ENCODE assay signal across 28 cellular contexts in the genomic region with DNA sequence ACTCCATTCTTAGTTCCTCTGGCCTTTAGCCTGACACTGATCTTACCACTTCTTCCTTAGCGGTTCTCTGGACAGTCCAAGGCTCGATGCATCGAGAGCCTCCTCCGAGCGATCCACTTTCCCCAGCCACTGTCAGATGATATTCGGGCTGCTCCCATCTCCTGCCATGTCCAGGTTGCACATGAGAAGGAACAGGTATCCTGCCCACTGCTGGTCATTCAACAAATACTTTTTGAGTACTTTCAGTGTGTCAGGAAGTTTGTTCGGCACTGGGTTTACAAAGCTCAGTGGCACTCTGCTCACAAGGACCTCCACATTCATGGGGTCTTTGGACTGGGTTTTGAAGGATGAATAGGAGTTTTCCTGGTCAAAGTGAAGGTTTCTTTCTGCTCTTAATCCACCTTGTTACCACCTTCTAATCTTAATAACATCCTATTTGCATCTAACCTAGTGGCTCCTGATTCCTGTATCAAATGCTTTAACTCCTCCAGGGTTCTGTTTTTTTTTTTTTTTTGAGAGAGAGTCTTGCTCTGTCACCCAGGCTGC. TPM values are rescaled to one million over a fixed set of nuclear protein-coding genes. Genes with fewer than 3 reads are reported as not detected.
"Had no signal": no experiment of that assay in that cellular context is flagged by ENCODE, and none has a peak within 500 bp of the region (broad histone marks: within the 10 kb centered on the region; RNA-seq: fewer than 3 reads in every experiment).

No MANE protein-coding gene starts in this region.

- H3K9me3 ChIP-seq: ascending aorta, heart left ventricle, mucosa of descending colon, thyroid gland had no signal

- H3K36me3 Mint-ChIP-seq: activated naive CD4-positive, alpha-beta T cell treated with anti-CD3 and anti-CD28 coated beads, Interleukin-2, amount 50 U/mL, for 72 hours; naive B cell; T-cell had no signal

- DNase-seq: activated CD4-positive, alpha-beta T cell treated with anti-CD3 and anti-CD28 coated beads for 1 hour; activated CD4-positive, alpha-beta T cell treated with anti-CD3 and anti-CD28 coated beads, Interleukin-2, amount 50 U/mL, for 4 hours; activated CD8-positive, alpha-beta memory T cell treated with anti-CD3 and anti-CD28 coated beads for 24 hours; activated CD8-positive, alpha-beta memory T cell treated with anti-CD3 and anti-CD28 coated beads, Interleukin-2, amount 50 U/mL, for 4 hours; activated T-cell treated with anti-CD3 and anti-CD28 coated beads, Interleukin-2, amount 50 U/mL, for 24 hours; brain microvascular endothelial cell; heart left ventricle; islet precursor cell; left cardiac atrium; mesenchymal stem cell; naive B cell; occipital lobe; retina; stimulated activated CD4-positive, alpha-beta T cell treated with anti-CD3 and anti-CD28 coated beads, Interleukin-12 subunit alpha, Interleukin-12 subunit beta, amount 100 ng/mL, for 4 hours; stimulated activated CD4-positive, alpha-beta T cell treated with anti-CD3 and anti-CD28 coated beads, Interleukin-4, amount 100 ng/mL, for 4 hours; substantia nigra; T-cell; thyroid gland had no signal

- H3K36me3 ChIP-seq: ascending aorta, brain microvascular endothelial cell, heart left ventricle, thyroid gland had no signal

- H3K9me3 Mint-ChIP-seq: activated naive CD4-positive, alpha-beta T cell treated with anti-CD3 and anti-CD28 coated beads, Interleukin-2, amount 50 U/mL, for 72 hours; activated T-cell treated with anti-CD3 and anti-CD28 coated beads, Interleukin-2, amount 50 U/mL, for 24 hours; activated T-helper 17 cell treated with anti-CD3 and anti-CD28 coated beads, Interleukin-2, amount 50 U/mL, for 72 hours; central memory CD8-positive, alpha-beta T cell; neural crest cell; stimulated activated naive CD8-positive, alpha-beta T cell treated with anti-CD3 and anti-CD28 coated beads, Interleukin-15, Interleukin-2, amounts not matched to agents 100 ng/mL and 50 ng/mL, for 24 hours; T-cell; T-helper 2 cell treated with Interferon-gamma antibody and Interleukin-4, amounts not matched to agents 5 μg/mL and 100 μg/mL, for 36 hours had no signal

- H3K27ac Mint-ChIP-seq: activated naive CD4-positive, alpha-beta T cell treated with anti-CD3 and anti-CD28 coated beads, Interleukin-2, amount 50 U/mL, for 72 hours; activated T-cell treated with anti-CD3 and anti-CD28 coated beads, Interleukin-2, amount 50 U/mL, for 24 hours; activated T-helper 17 cell treated with anti-CD3 and anti-CD28 coated beads, Interleukin-2, amount 50 U/mL, for 72 hours; stimulated activated naive CD8-positive, alpha-beta T cell treated with anti-CD3 and anti-CD28 coated beads, Interleukin-15, Interleukin-2, amounts not matched to agents 100 ng/mL and 50 ng/mL, for 24 hours; T-cell; T-helper 2 cell treated with Interferon-gamma antibody and Interleukin-4, amounts not matched to agents 5 μg/mL and 100 μg/mL, for 36 hours had no signal

- H3K4me3 Mint-ChIP-seq: activated T-cell treated with anti-CD3 and anti-CD28 coated beads, Interleukin-2, amount 50 U/mL, for 24 hours; activated T-helper 17 cell treated with anti-CD3 and anti-CD28 coated beads, Interleukin-2, amount 50 U/mL, for 72 hours; central memory CD8-positive, alpha-beta T cell; naive B cell; neural crest cell; stimulated activated naive CD8-positive, alpha-beta T cell treated with anti-CD3 and anti-CD28 coated beads, Interleukin-15, Interleukin-2, amounts not matched to agents 100 ng/mL and 50 ng/mL, for 24 hours; T-cell; T-helper 2 cell treated with Interferon-gamma antibody and Interleukin-4, amounts not matched to agents 5 μg/mL and 100 μg/mL, for 36 hours had no signal

- H3K27ac ChIP-seq: ascending aorta, brain microvascular endothelial cell, coronary artery, heart left ventricle, thyroid gland had no signal

- H3K4me1 Mint-ChIP-seq: activated T-helper 17 cell treated with anti-CD3 and anti-CD28 coated beads, Interleukin-2, amount 50 U/mL, for 72 hours; central memory CD8-positive, alpha-beta T cell; naive B cell; neural crest cell; T-cell had no signal

- ATAC-seq: activated naive CD4-positive, alpha-beta T cell treated with anti-CD3 and anti-CD28 coated beads, Interleukin-2, amount 50 U/mL, for 72 hours; activated T-helper 17 cell treated with anti-CD3 and anti-CD28 coated beads, Interleukin-2, amount 50 U/mL, for 72 hours; heart left ventricle; left cardiac atrium; mucosa of descending colon; T-cell had no signal

- H3K4me1 ChIP-seq: ascending aorta, heart left ventricle, thyroid gland had no signal

- H3K27me3 ChIP-seq: ascending aorta, brain microvascular endothelial cell, thyroid gland had no signal

- H3K4me3 ChIP-seq: ascending aorta, coronary artery, heart left ventricle, mucosa of descending colon, thyroid gland had no signal

RNA-seq across cellular contexts. Expression of gene GCKR, which starts 25.8 kb away (rescaled TPM):
- total RNA-seq: activated naive CD4-positive, alpha-beta T cell treated with anti-CD3 and anti-CD28 coated beads, Interleukin-2, amount 50 U/mL, for 72 hours; activated T-helper 17 cell treated with anti-CD3 and anti-CD28 coated beads, Interleukin-2, amount 50 U/mL, for 72 hours; ascending aorta; lower leg skin had no signal

RNA-seq across cellular contexts. Expression of gene FNDC4, which starts 27.5 kb away (rescaled TPM):
- total RNA-seq: activated naive CD4-positive, alpha-beta T cell treated with anti-CD3 and anti-CD28 coated beads, Interleukin-2, amount 50 U/mL, for 72 hours had no signal
